Comparison of ENCODE assay signal across 8 cellular contexts in genomic region chr6:13574571-13575376, GRCh38. TPM values are rescaled to one million over a fixed set of nuclear protein-coding genes. Genes with fewer than 3 reads are reported as not detected.
DNase-seq lines count a peak whose midpoint lies in the region; ATAC-seq and TF ChIP-seq lines count a peak whose summit lies in the region.

Gene SIRT5, plus strand, starts transcription at chr6:13574601. Its CDS starts 9,510 bp downstream, at chr6:13584111.

- peak within 1 kb of the TSS; percentile 85 to 99 for H3K9ac ChIP-seq in liver (ENCODE audit: low read depth in 1 of 2, low read length in 2 of 2)

- H3K4me1 ChIP-seq in liver (ENCODE audit: control insufficient read depth in 4 of 4, insufficient read depth in 4 of 4, low read length in 3 of 4) = peaks cover 0 to 33% (median 16%) of the 10 kb centered on the region in 4 donors

- peaks cover 8% of the 10 kb centered on the region for H3K36me3 Mint-ChIP-seq in activated CD4-positive, alpha-beta T cell treated with anti-CD3 and anti-CD28 coated beads, Interleukin-2, amount 10 ng/mL, durations not matched to agents 24 days and 14 days (ENCODE audit: low read depth)

- peak within 1 kb of the TSS; percentile 97 for H3K4me3 Mint-ChIP-seq in activated CD4-positive, alpha-beta T cell treated with anti-CD3 and anti-CD28 coated beads, Interleukin-2, amount 10 ng/mL, durations not matched to agents 24 days and 14 days

- DNase-seq in C1 segment of cervical spinal cord (lab: John Stamatoyannopoulos, UW) = peak in 13 of 14 donors; percentile 44 to 86 (median 74)
- DNase-seq in GM19240 (ENCODE audit: insufficient read length, low spot score) = peak; percentile 31
- peak; percentile 89 to 90 for DNase-seq in NCI-H524 (lab: John Stamatoyannopoulos, UW)
- DNase-seq in activated CD4-positive, alpha-beta T cell treated with anti-CD3 and anti-CD28 coated beads, Interleukin-2, amount 10 ng/mL, durations not matched to agents 24 days and 14 days = peak; percentile 93
- peak; percentile 87 for DNase-seq in dedifferentiated amniotic fluid mesenchymal stem cell (ENCODE audit: extremely low spot score)
- DNase-seq in stimulated activated CD4-positive, alpha-beta T cell treated with anti-CD3 and anti-CD28 coated beads, Interleukin-4, amount 100 ng/mL, for 24 hours = peak; percentile 82

- no peaks in the 10 kb centered on the region for H3K9me3 Mint-ChIP-seq in activated CD4-positive, alpha-beta T cell treated with anti-CD3 and anti-CD28 coated beads, Interleukin-2, amount 10 ng/mL, durations not matched to agents 24 days and 14 days

- no peak for TF ChIP-seq CTCF in liver (IDR thresholded peaks at IDR 0.05; ENCODE audit: low read depth, low read length, missing input control)

- no peaks in the 10 kb centered on the region for H3K9me3 ChIP-seq in liver (ENCODE audit: control insufficient read depth in 4 of 4, low read length in 3 of 4)

- H3K4me1 Mint-ChIP-seq in activated CD4-positive, alpha-beta T cell treated with anti-CD3 and anti-CD28 coated beads, Interleukin-2, amount 10 ng/mL, durations not matched to agents 24 days and 14 days = peaks cover 18% of the 10 kb centered on the region

- H3K27me3 ChIP-seq in liver (ENCODE audit: control insufficient read depth in 4 of 4, insufficient read depth in 4 of 4, low read length in 3 of 4) = no peaks in the 10 kb centered on the region

- ATAC-seq in HG03457 (IDR thresholded peaks at IDR 0.05; ENCODE audit: unreplicated experiment) = peak; percentile 50

- H3K36me3 ChIP-seq in liver (ENCODE audit: control insufficient read depth in 4 of 4, insufficient read depth in 3 of 4, low read depth in 1 of 4, low read length in 3 of 4) = peaks cover 0 to 4% (median 0%) of the 10 kb centered on the region in 4 donors

- intact Hi-C loops in activated CD4-positive, alpha-beta T cell treated with anti-CD3 and anti-CD28 coated beads, Interleukin-2, amount 10 ng/mL, durations not matched to agents 24 days and 14 days (cut with micrococcal nuclease) = loop anchor here (1.0 to 2.0 kb wide), 10 partner anchors 41 to 246 kb away; partner anchors contain the start of genes GFOD1, MCUR1, NOL7 and TBC1D7

- peak within 1 kb of the TSS; percentile 100 for H3K27ac Mint-ChIP-seq in activated CD4-positive, alpha-beta T cell treated with anti-CD3 and anti-CD28 coated beads, Interleukin-2, amount 10 ng/mL, durations not matched to agents 24 days and 14 days

- H3K27ac ChIP-seq in liver (ENCODE audit: low read depth in 1 of 2, low read length in 2 of 2) = peak within 1 kb of the TSS; percentile 99 to 100

- TF ChIP-seq RAD21 in liver (IDR thresholded peaks at IDR 0.05) = peak; percentile 82 to 86

- H3K27me3 Mint-ChIP-seq in activated CD4-positive, alpha-beta T cell treated with anti-CD3 and anti-CD28 coated beads, Interleukin-2, amount 10 ng/mL, durations not matched to agents 24 days and 14 days = no peaks in the 10 kb centered on the region

- peak within 1 kb of the TSS; percentile 85 to 92 (median 87) for H3K4me3 ChIP-seq in liver (ENCODE audit: low read depth in 1 of 3, low read length in 3 of 3)

- under 1% methylated on average over 52 of the region's 52 CpGs for WGBS in liver

TF ChIP-seq in liver, 16 proteins besides CTCF, POLR2A, EP300 and RAD21:
- TF ChIP-seq GABPA (IDR thresholded peaks at IDR 0.05 in 1 of 2, conservative IDR thresholded peaks at IDR 0.05 in 1 of 2) = peak; percentile 25 to 64
- peak; percentile 69 for TF ChIP-seq TAF1 (conservative IDR thresholded peaks at IDR 0.05)
- peak; percentile 70 to 73 for TF ChIP-seq HNF4A (conservative IDR thresholded peaks at IDR 0.05)
- TF ChIP-seq ATF3 (IDR thresholded peaks at IDR 0.05) = peak; percentile 21
- TF ChIP-seq YY1 (IDR thresholded peaks at IDR 0.05) = peak; percentile 68
- TF ChIP-seq SP1 (IDR thresholded peaks at IDR 0.05) = peak; percentile 80
- peak; percentile 50 for TF ChIP-seq ZBTB33 (IDR thresholded peaks at IDR 0.05)
- peak; percentile 61 for TF ChIP-seq REST (IDR thresholded peaks at IDR 0.05)
- TF ChIP-seq FOXA2 (IDR thresholded peaks at IDR 0.05) = no peak
- peak; percentile 10 to 16 for TF ChIP-seq EGR1 (IDR thresholded peaks at IDR 0.05; ENCODE audit: low read depth in 2 of 2)
- peak; percentile 71 for TF ChIP-seq NR2F2 (IDR thresholded peaks at IDR 0.05)
- TF ChIP-seq MAX (IDR thresholded peaks at IDR 0.05) = peak; percentile 84
- no peak for TF ChIP-seq FOXA1 (IDR thresholded peaks at IDR 0.05)
- peak in 1 of 2 donors; percentile 30 for TF ChIP-seq JUND (IDR thresholded peaks at IDR 0.05)
- peak; percentile 87 to 88 for TF ChIP-seq RXRA (IDR thresholded peaks at IDR 0.05)
- TF ChIP-seq HNF4G (IDR thresholded peaks at IDR 0.05) = no peak
TF ChIP-seq in liver: peak in this region for 13.

RNA-seq across cellular contexts. Expression of gene SIRT5, which starts in this region (rescaled TPM):
- 8.1 and 8.4 TPM in 2 replicates for total RNA-seq in activated CD4-positive, alpha-beta T cell treated with anti-CD3 and anti-CD28 coated beads, Interleukin-2, amount 10 ng/mL, durations not matched to agents 24 days and 14 days
- total RNA-seq in liver = 10 to 100 TPM in 1 of 2 donors, 1 to 10 TPM in 1; 9.6 to 12.6 TPM
- 1 to 10 TPM; 7.5 to 8.1 TPM for polyA plus RNA-seq in liver

Comparison
In these comparisons a context has a peak if more than half of its experiments do, and no peak if none do; other contexts are left out.
1. Peak in every context shown above with its lines: DNase-seq, ATAC-seq, H3K4me3 ChIP-seq and H3K27ac ChIP-seq.
2. DNase-seq: peak in every context shown above with its lines; median percentile 93 in activated CD4-positive, alpha-beta T cell treated with anti-CD3 and anti-CD28 coated beads, Interleukin-2, amount 10 ng/mL, durations not matched to agents 24 days and 14 days; 90 in NCI-H524; 87 in dedifferentiated amniotic fluid mesenchymal stem cell; 82 in stimulated activated CD4-positive, alpha-beta T cell treated with anti-CD3 and anti-CD28 coated beads, Interleukin-4, amount 100 ng/mL, for 24 hours; 74 in C1 segment of cervical spinal cord; 31 in GM19240.